In the genomic region with DNA sequence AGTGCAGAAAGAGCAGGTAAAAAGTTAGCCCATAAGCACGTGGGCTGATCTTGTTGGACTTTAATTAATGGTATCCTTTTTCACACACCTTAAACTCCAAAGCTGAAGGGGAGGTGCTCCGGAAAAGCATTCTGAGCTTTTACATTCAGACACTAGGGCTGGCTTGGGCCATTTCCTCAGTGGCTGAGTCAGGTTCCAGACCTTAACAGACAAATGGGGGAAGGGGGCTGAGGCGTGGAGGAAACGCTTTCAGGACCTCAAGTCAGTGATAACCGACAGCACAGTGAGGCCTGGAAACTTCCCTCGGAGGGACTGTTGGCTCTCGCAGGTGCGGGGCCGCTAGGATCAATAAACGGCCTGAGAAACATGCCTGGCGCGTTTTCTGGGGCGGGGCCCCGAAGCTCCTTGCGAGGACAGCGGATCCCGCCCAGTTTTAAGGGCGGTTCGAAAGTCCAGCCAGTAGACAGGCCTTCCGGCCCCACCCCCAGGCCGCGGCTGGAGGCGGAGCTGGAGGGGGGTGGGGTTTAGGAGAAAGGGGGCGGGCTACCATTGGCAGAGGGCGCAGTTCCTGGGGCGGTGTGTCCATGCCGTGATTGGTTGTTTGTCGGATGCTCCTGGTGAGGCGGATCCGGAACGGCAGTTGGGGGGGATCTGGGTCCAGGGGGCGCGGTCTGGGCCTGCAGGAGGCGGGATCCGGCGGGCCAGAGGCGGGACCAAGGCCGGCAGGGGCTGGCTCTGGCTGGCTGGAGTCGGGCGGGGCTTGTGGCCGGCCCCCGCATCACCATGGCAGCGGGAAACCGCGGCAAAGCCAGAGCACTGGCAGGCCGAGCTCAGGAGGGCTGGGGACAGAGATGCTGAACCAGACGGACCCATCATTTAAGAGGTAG, we compare ENCODE assay signal across 8 cellular contexts. TPM values are rescaled to one million over a fixed set of nuclear protein-coding genes. Genes with fewer than 3 reads are reported as not detected.
A peak's percentile ranks its signal among the peaks of the same experiment; 100 is the strongest.
DNase-seq lines count a peak whose midpoint lies in the region; ATAC-seq and TF ChIP-seq lines count a peak whose summit lies in the region.

No MANE protein-coding gene starts in this region.

- H3K4me1 Mint-ChIP-seq in dendritic cell treated with granulocyte-macrophage colony-stimulating factor and Interleukin-4, amounts not matched to agents 40 ng/mL and 50 ng/mL, for 4 days (ENCODE audit: low read depth), result peaks cover 17% of the 10 kb centered on the region

- H3K4me3 Mint-ChIP-seq in dendritic cell treated with granulocyte-macrophage colony-stimulating factor and Interleukin-4, amounts not matched to agents 40 ng/mL and 50 ng/mL, for 4 days, result peak overlapping the region; percentile 79

- H3K36me3 ChIP-seq in left lung, result no peaks in the 10 kb centered on the region

- peak overlapping the region; percentile 24 to 41 for H3K4me3 ChIP-seq in left lung

- H3K27ac Mint-ChIP-seq in dendritic cell treated with granulocyte-macrophage colony-stimulating factor and Interleukin-4, amounts not matched to agents 40 ng/mL and 50 ng/mL, for 4 days, result peak overlapping the region; percentile 82

- H3K27ac ChIP-seq in C4-2B, result peak overlapping the region; percentile 73
- H3K27ac ChIP-seq in left lung, result peak overlapping the region; percentile 84 to 88

- H3K9me3 Mint-ChIP-seq in dendritic cell treated with granulocyte-macrophage colony-stimulating factor and Interleukin-4, amounts not matched to agents 40 ng/mL and 50 ng/mL, for 4 days, result no peaks in the 10 kb centered on the region

- peak; percentile 100 for DNase-seq in NCI-H69 (lab: John Stamatoyannopoulos, UW)
- DNase-seq in activated CD4-positive, alpha-beta T cell treated with anti-CD3 and anti-CD28 coated beads, Interleukin-2, amount 50 U/mL, for 1 hour, result peak; percentile 92
- DNase-seq in left lung, result peak; percentile 97 to 99
- DNase-seq in stimulated activated CD4-positive, alpha-beta T cell treated with anti-CD3 and anti-CD28 coated beads, Interleukin-2, amount 100 ng/mL, for 4 hours (ENCODE audit: low read depth), result peak; percentile 89

- no peaks in the 10 kb centered on the region for H3K9me3 ChIP-seq in left lung

- intact Hi-C loops in dendritic cell treated with granulocyte-macrophage colony-stimulating factor and Interleukin-4, amounts not matched to agents 40 ng/mL and 50 ng/mL, for 4 days (cut with micrococcal nuclease), result loop anchor here (1.0 to 5.0 kb wide), 5 partner anchors 47 to 301 kb away; a partner anchor contains a TSS
- intact Hi-C loops in left lung (cut with DNase I), result loop anchor here in 1 of 2 donors (10.0 kb wide), 1 partner anchor 52 kb away; a partner anchor contains a TSS

- no peak; the same call in 1 of the 2 replicates for TF ChIP-seq CTCF in C4-2B (conservative IDR thresholded peaks at IDR 0.05)
- TF ChIP-seq CTCF in left lung (IDR thresholded peaks at IDR 0.05), result no peak

- ATAC-seq in GM19372 (IDR thresholded peaks at IDR 0.05; ENCODE audit: low read depth, unreplicated experiment) (peak; percentile 87), HG03521 (IDR thresholded peaks at IDR 0.05; ENCODE audit: unreplicated experiment) (peak; percentile 94), left lung (peak; percentile 94)

- H3K27me3 Mint-ChIP-seq in dendritic cell treated with granulocyte-macrophage colony-stimulating factor and Interleukin-4, amounts not matched to agents 40 ng/mL and 50 ng/mL, for 4 days, result no peaks in the 10 kb centered on the region

- no peaks in the 10 kb centered on the region for H3K36me3 Mint-ChIP-seq in dendritic cell treated with granulocyte-macrophage colony-stimulating factor and Interleukin-4, amounts not matched to agents 40 ng/mL and 50 ng/mL, for 4 days (ENCODE audit: low read depth)

- H3K27me3 ChIP-seq in left lung, result no peaks in the 10 kb centered on the region

- H3K4me1 ChIP-seq in left lung, result peaks cover 21 to 25% of the 10 kb centered on the region in 2 donors

RNA-seq across cellular contexts. Expression of a gene that starts 8.0 kb away (rescaled TPM):
- 10 to 100 TPM in 1 of 2 donors, 1 to 10 TPM in 1; 6.2 to 15.6 TPM for total RNA-seq in left lung

RNA-seq across cellular contexts. Expression of a gene that starts 10.4 kb away (rescaled TPM):
- 10 to 100 TPM; 10.9 to 11.1 TPM for total RNA-seq in left lung

RNA-seq across cellular contexts. Expression of a gene that starts 14.2 kb away (rescaled TPM):
- 1 to 10 TPM; 3.7 to 4.6 TPM for total RNA-seq in left lung

RNA-seq across cellular contexts. Expression of a gene that starts 15.2 kb away (rescaled TPM):
- total RNA-seq in left lung, result 10 to 100 TPM; 41.5 to 89.2 TPM

RNA-seq across cellular contexts. Expression of a gene that starts 47.4 kb away (rescaled TPM):
- total RNA-seq in left lung, result 10 to 100 TPM; 20.4 to 20.9 TPM

Comparison
In these comparisons a context has a peak if more than half of its experiments do, and no peak if none do; other contexts are left out.
1. Peak in every context shown above with its lines: DNase-seq, ATAC-seq, H3K4me3 ChIP-seq and H3K27ac ChIP-seq.